In the genomic region with DNA sequence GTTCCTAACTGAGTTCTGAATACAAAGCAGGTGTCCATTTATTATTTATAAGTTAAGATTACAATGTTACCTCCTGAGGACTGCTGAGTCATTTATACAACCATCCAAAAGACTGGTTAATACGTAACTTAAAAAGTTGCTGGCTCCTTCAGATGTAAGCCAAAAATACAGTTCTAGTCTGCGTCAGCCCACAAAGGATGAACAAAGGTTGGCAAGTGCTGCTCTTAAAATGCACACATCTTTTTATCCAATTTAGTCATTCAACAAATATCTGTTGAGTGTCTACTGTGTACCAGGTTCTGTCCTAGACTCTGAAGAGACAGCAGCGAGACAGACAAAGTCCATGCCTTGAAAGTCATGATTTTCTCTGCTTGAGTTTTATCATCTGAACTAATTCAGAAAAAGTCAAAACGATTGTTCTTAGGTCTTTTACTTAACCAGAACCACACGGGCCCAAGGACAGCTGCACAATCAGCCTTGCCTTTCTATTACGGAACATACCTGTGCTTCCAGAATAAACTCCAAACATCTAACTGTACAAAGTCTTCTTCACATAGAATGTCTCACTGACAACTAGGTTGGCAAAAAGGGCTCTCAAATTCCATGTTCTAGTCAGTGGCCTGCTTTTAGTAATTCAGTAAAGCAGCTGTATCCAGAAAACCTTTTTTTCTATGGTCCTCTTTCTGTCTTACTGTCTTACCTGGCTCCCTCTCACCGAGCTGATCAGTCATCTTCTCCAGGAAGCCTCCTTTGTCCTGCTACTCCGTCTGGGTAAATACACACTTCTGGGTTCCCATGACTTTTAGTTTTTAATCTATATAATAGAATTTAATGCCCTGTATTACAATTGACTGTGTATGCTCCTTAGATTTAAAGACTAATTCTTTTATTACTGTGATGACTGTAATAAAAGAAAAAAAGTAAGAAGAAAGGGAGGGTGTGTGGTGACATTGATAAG, we compare ENCODE assay signal across 1 cellular context.
TF ChIP-seq lines count a peak whose summit lies in the region.

No MANE protein-coding gene starts in this region.

TF ChIP-seq in IMR-90, 13 proteins besides CTCF, POLR2A, EP300 and RAD21:
- TF ChIP-seq MAZ (IDR thresholded peaks at IDR 0.05; ENCODE audit: borderline replicate concordance, low read depth, low read length) (no peak), NFE2L2 (IDR thresholded peaks at IDR 0.05; ENCODE audit: low read depth, low read length) (peak; percentile 37; the same call in 1 of the 2 replicates)
